Comparison of ENCODE assay signal across 8 cellular contexts in genomic region chr19:1942078-1942933, GRCh38. TPM values are rescaled to one million over a fixed set of nuclear protein-coding genes. Genes with fewer than 3 reads are reported as not detected.
DNase-seq lines count a peak whose midpoint lies in the region; ATAC-seq and TF ChIP-seq lines count a peak whose summit lies in the region.

No MANE protein-coding gene starts in this region.

- peaks cover 6% of the 10 kb centered on the region; the same call in 1 of the 2 replicates for H3K36me3 ChIP-seq in KOPT-K1 (ENCODE audit: insufficient read depth, low read length)
- H3K36me3 ChIP-seq in vagina: no peaks in the 10 kb centered on the region

- no peak for TF ChIP-seq CTCF in vagina (IDR thresholded peaks at IDR 0.05)

- H3K36me3 Mint-ChIP-seq in T-helper 1 cell treated with Interleukin-12 subunit alpha and Interleukin-12 subunit beta and Interleukin-4 antibody, amounts not matched to agents 30 μg/mL and 1 μg/mL, for 36 hours (ENCODE audit: low read depth): peaks cover 15% of the 10 kb centered on the region

- H3K27ac ChIP-seq in KOPT-K1 (ENCODE audit: low read depth, low read length, poor library complexity, severe bottlenecking): peak overlapping the region; percentile 85
- peak overlapping the region; percentile 66 for H3K27ac ChIP-seq in angular gyrus (ENCODE audit: low read depth, low read length)
- peak overlapping the region; percentile 91 for H3K27ac ChIP-seq in vagina

- H3K4me3 Mint-ChIP-seq in T-helper 1 cell treated with Interleukin-12 subunit alpha and Interleukin-12 subunit beta and Interleukin-4 antibody, amounts not matched to agents 30 μg/mL and 1 μg/mL, for 36 hours: peak overlapping the region; percentile 90

- peak; percentile 73 for DNase-seq in left ventricle myocardium superior
- DNase-seq in retina: peak; percentile 85
- DNase-seq in vagina (ENCODE audit: extremely low spot score in 2 of 2): peak in 1 of 2 donors; percentile 90

- no peaks in the 10 kb centered on the region for H3K27me3 Mint-ChIP-seq in T-helper 1 cell treated with Interleukin-12 subunit alpha and Interleukin-12 subunit beta and Interleukin-4 antibody, amounts not matched to agents 30 μg/mL and 1 μg/mL, for 36 hours (ENCODE audit: low read depth)

- H3K9me3 Mint-ChIP-seq in T-helper 1 cell treated with Interleukin-12 subunit alpha and Interleukin-12 subunit beta and Interleukin-4 antibody, amounts not matched to agents 30 μg/mL and 1 μg/mL, for 36 hours: no peaks in the 10 kb centered on the region

- peak overlapping the region; percentile 55 to 79 for H3K4me3 ChIP-seq in vagina

- ATAC-seq in left ventricle myocardium superior (peak; percentile 33), HG03469 (IDR thresholded peaks at IDR 0.05; ENCODE audit: unreplicated experiment) (no peak)

- intact Hi-C loops in left ventricle myocardium superior (cut with micrococcal nuclease): no loop called here
- intact Hi-C loops in vagina (cut with DNase I): no loop called here

- TF ChIP-seq POLR2A in GM10847 (IDR thresholded peaks at IDR 0.05; ENCODE audit: extremely low read depth, insufficient read length): peak; percentile 7
- TF ChIP-seq POLR2A in vagina (IDR thresholded peaks at IDR 0.05): peak in 1 of 2 donors; percentile 21

- H3K9me3 ChIP-seq in KOPT-K1 (ENCODE audit: insufficient read depth, low read length, poor library complexity, severe bottlenecking): no peaks in the 10 kb centered on the region
- H3K9me3 ChIP-seq in vagina: no peaks in the 10 kb centered on the region

- H3K4me1 ChIP-seq in vagina: peaks cover 58% of the 10 kb centered on the region

- H3K27me3 ChIP-seq in vagina: no peaks in the 10 kb centered on the region

- peak overlapping the region; percentile 89 for H3K27ac Mint-ChIP-seq in T-helper 1 cell treated with Interleukin-12 subunit alpha and Interleukin-12 subunit beta and Interleukin-4 antibody, amounts not matched to agents 30 μg/mL and 1 μg/mL, for 36 hours

- H3K4me1 Mint-ChIP-seq in T-helper 1 cell treated with Interleukin-12 subunit alpha and Interleukin-12 subunit beta and Interleukin-4 antibody, amounts not matched to agents 30 μg/mL and 1 μg/mL, for 36 hours (ENCODE audit: low read depth): peaks cover 24% of the 10 kb centered on the region

RNA-seq across cellular contexts. Expression of gene CSNK1G2, which starts 1.3 kb away (rescaled TPM):
- total RNA-seq in left ventricle myocardium superior (27.9 TPM), vagina (77.6 TPM)

RNA-seq across cellular contexts. Expression of gene ADAT3, which starts 37.1 kb away (rescaled TPM):
- 2.0 TPM for total RNA-seq in left ventricle myocardium superior
- 5.2 TPM for total RNA-seq in vagina

RNA-seq across cellular contexts. Expression of gene SCAMP4, which starts 37.1 kb away (rescaled TPM):
- 16.4 TPM for total RNA-seq in left ventricle myocardium superior
- total RNA-seq in vagina: 51.3 TPM

RNA-seq across cellular contexts. Expression of gene ABHD17A, which starts 57.0 kb away (rescaled TPM):
- 64.4 TPM for total RNA-seq in left ventricle myocardium superior
- 83.0 TPM for total RNA-seq in vagina
